In genomic region chr1:57017717-57018116, GRCh38 we compare ENCODE assay signal across 11 cellular contexts. TPM values are rescaled to one million over a fixed set of nuclear protein-coding genes. Genes with fewer than 3 reads are reported as not detected.
A peak's percentile ranks its signal among the peaks of the same experiment; 100 is the strongest.
DNase-seq lines count a peak whose midpoint lies in the region; ATAC-seq, FAIRE-seq and TF ChIP-seq lines count a peak whose summit lies in the region.
"Had no signal": no experiment of that assay in that cellular context is flagged by ENCODE, and none has a peak within 500 bp of the region (broad histone marks: within the 10 kb centered on the region; RNA-seq: fewer than 3 reads in every experiment).

No MANE protein-coding gene starts in this region.

- H3K23ac ChIP-seq in mesendoderm (ENCODE audit: low read length), result no peak overlapping the region

- no peak overlapping the region for H3K56ac ChIP-seq in mesendoderm (ENCODE audit: low read length)

- H4K8ac ChIP-seq in mesendoderm (ENCODE audit: low read depth, low read length), result no peak overlapping the region

- peaks cover 1% of the 10 kb centered on the region for H3K4me1 ChIP-seq in mesendoderm (ENCODE audit: control insufficient read depth, low read depth, low read length)

- H3K4me3 ChIP-seq in GM06990 (replicated peaks; ENCODE audit: low read depth, low read length) (no peak overlapping the region), brain microvascular endothelial cell (ENCODE audit: low read depth, low read length) (no peak overlapping the region), mesendoderm (ENCODE audit: low read length) (no peak overlapping the region)

- H3K36me3 ChIP-seq in GM06990 (ENCODE audit: control insufficient read depth, insufficient read depth, low read length) (no peaks in the 10 kb centered on the region), brain microvascular endothelial cell (replicated peaks) (no peaks in the 10 kb centered on the region), mesendoderm (ENCODE audit: control insufficient read depth, insufficient read depth, low read length) (no peaks in the 10 kb centered on the region)

- TF ChIP-seq CTCF in GM06990 (IDR thresholded peaks at IDR 0.05; ENCODE audit: insufficient read depth, low read length, poor library complexity, severe bottlenecking) (peak; percentile 42), brain microvascular endothelial cell (IDR thresholded peaks at IDR 0.05; ENCODE audit: low read depth, low read length, missing control alignments) (peak; percentile 42)

- in situ Hi-C loops in KBM-7 (cut with MboI; ENCODE audit: low pct_unique_long_range_greater_than_20kb, low sequenced_read_pairs), result no loop called here
- in situ Hi-C loops in brain microvascular endothelial cell (cut with HindIII; ENCODE audit: low pct_ligation_motif_present, low sequenced_read_pairs), result no loop called here

- no peak overlapping the region for H2AK5ac ChIP-seq in mesendoderm (ENCODE audit: low read length)

- ATAC-seq in HG03521 (IDR thresholded peaks at IDR 0.05; ENCODE audit: unreplicated experiment), result no peak
- ATAC-seq in GM19023 (IDR thresholded peaks at IDR 0.05; ENCODE audit: unreplicated experiment), result no peak

- no peak overlapping the region for H2BK15ac ChIP-seq in mesendoderm (replicated peaks; ENCODE audit: low read depth)

- no CpG with 5 or more reads among the region's 7 CpGs for WGBS in mesendoderm (ENCODE audit: extremely low coverage, insufficient coverage, low lambda C conversion rate)

- no peaks in the 10 kb centered on the region for H3K27me3 ChIP-seq in GM06990 (replicated peaks; ENCODE audit: control insufficient read depth, insufficient read depth, low read length)
- H3K27me3 ChIP-seq in brain microvascular endothelial cell (replicated peaks), result no peaks in the 10 kb centered on the region
- H3K27me3 ChIP-seq in mesendoderm (ENCODE audit: insufficient read depth, low read length, poor library complexity), result no peaks in the 10 kb centered on the region

- H4K5ac ChIP-seq in mesendoderm (ENCODE audit: low read length), result no peak overlapping the region

- no peak for DNase-seq in GM06990 (ENCODE audit: extremely low read depth, insufficient read length)
- peak; percentile 7 for DNase-seq in KBM-7
- no peak for DNase-seq in brain microvascular endothelial cell
- DNase-seq in mesendoderm, result peak; percentile 51
- DNase-seq in HTR-8/SVneo (ENCODE audit: insufficient read length, low spot score), result no peak
- no peak for DNase-seq in GM19238 (ENCODE audit: insufficient read length, low spot score)
- DNase-seq: effector memory CD4-positive, alpha-beta T cell; MM.1S; NK-92 treated with Interleukin-12 subunit alpha and Interleukin-12 subunit beta, amount 100 ng/mL, for 24 hours had no signal

- no peaks in the 10 kb centered on the region for H3K79me1 ChIP-seq in mesendoderm (ENCODE audit: low read length)

- no peak overlapping the region for H3K9ac ChIP-seq in mesendoderm (ENCODE audit: low read length)

- H3K27ac ChIP-seq in brain microvascular endothelial cell (no peak overlapping the region), mesendoderm (ENCODE audit: low read depth, low read length) (no peak overlapping the region)

- H3K4me2 ChIP-seq in mesendoderm (ENCODE audit: low read length), result no peak overlapping the region

- no peak overlapping the region for H2BK120ac ChIP-seq in mesendoderm (ENCODE audit: low read depth, low read length)

- no peak overlapping the region for H3K18ac ChIP-seq in mesendoderm (ENCODE audit: low read length)

- no peak for FAIRE-seq in HTR-8/SVneo (lab: Jason Lieb, UNC)

- H3K79me2 ChIP-seq in mesendoderm (ENCODE audit: control insufficient read depth, insufficient read depth, low read length), result no peaks in the 10 kb centered on the region

- H2BK5ac ChIP-seq in mesendoderm (ENCODE audit: low read length), result no peak overlapping the region

- no peak overlapping the region for H3K4ac ChIP-seq in mesendoderm (ENCODE audit: low read depth, low read length)

RNA-seq across cellular contexts. Expression of gene C8B, which starts 51.9 kb away (rescaled TPM):
- 0.04 TPM for polyA plus RNA-seq in mesendoderm (2013, experiment 1 of 2)
- not detected for polyA plus RNA-seq in mesendoderm (2013, experiment 2 of 2)

Comparison
In these comparisons a context has a peak if more than half of its experiments do, and no peak if none do; other contexts are left out.
1. DNase-seq: peak in KBM-7 (single experiment) and mesendoderm (single experiment); none in GM06990 (single experiment), brain microvascular endothelial cell (single experiment), HTR-8/SVneo (single experiment) and GM19238 (single experiment).